15 cellular contexts compared by ENCODE assay signal in the genomic region with DNA sequence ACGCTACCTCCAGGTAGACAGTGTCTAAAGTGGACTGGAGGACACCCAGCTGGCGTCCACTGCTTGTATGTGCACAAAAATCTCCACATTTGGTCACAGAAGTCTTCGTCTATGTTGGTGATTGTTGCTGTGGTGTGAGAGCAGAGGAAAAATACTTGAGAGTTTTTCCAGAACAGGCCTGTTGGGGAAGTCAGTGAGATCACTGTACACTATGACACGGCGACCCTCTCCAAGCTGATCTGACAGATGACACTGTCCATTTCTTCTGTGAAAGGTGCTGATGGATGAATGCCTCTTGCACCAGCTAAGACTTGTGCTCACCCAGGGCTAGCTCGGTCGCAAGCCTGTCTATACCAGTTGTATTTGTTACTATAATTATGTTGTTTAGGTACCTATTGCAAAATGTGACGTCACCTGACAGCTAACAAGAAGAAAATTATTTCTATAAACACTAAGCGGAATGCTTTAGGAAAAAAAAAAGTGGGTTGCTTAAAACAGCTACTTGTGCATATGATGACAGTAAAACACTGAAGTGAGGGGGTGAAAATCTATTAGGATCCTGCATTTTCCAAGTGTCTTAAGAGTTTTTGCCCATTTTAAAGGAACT.
"Had no signal": no experiment of that assay in that cellular context is flagged by ENCODE, and none has a peak within 500 bp of the region (broad histone marks: within the 10 kb centered on the region; RNA-seq: fewer than 3 reads in every experiment).

No MANE protein-coding gene starts in this region.

- H3K36me3 ChIP-seq: adrenal gland, uterus had no signal

- H3K4me3 ChIP-seq: adrenal gland, testis, uterus had no signal

- H3K27me3 ChIP-seq: adrenal gland, testis, uterus had no signal

- H3K27ac Mint-ChIP-seq: activated CD4-positive, alpha-beta memory T cell treated with anti-CD3 and anti-CD28 coated beads, Interleukin-2, amount 10 ng/mL, durations not matched to agents 7 days and 5 days; stimulated activated naive CD8-positive, alpha-beta T cell treated with anti-CD3 and anti-CD28 coated beads, Interleukin-15, Interleukin-2, amounts not matched to agents 100 ng/mL and 50 ng/mL, for 24 hours; T-cell had no signal

- H3K9me3 ChIP-seq: adrenal gland, testis, uterus had no signal

- H3K36me3 Mint-ChIP-seq: T-cell had no signal

- H3K9me3 Mint-ChIP-seq: activated CD4-positive, alpha-beta memory T cell treated with anti-CD3 and anti-CD28 coated beads, Interleukin-2, amount 10 ng/mL, durations not matched to agents 7 days and 5 days; stimulated activated naive CD8-positive, alpha-beta T cell treated with anti-CD3 and anti-CD28 coated beads, Interleukin-15, Interleukin-2, amounts not matched to agents 100 ng/mL and 50 ng/mL, for 24 hours; T-cell had no signal

- H3K4me1 ChIP-seq: testis had no signal

- H3K27ac ChIP-seq: adrenal gland, testis, uterus, VCaP had no signal

- DNase-seq: activated CD4-positive, alpha-beta memory T cell treated with anti-CD3 and anti-CD28 coated beads, Interleukin-2, amount 10 ng/mL, durations not matched to agents 7 days and 5 days; activated naive CD4-positive, alpha-beta T cell treated with anti-CD3 and anti-CD28 coated beads, Interleukin-2, amount 50 U/mL, for 16 hours; central memory CD4-positive, alpha-beta T cell; dermis blood vessel endothelial cell; foreskin fibroblast; left colon; stimulated activated CD4-positive, alpha-beta T cell treated with anti-CD3 and anti-CD28 coated beads, Interleukin-15, amount 100 ng/mL, for 24 hours; stimulated activated CD4-positive, alpha-beta T cell treated with anti-CD3 and anti-CD28 coated beads, Interleukin-4, amount 100 ng/mL, for 24 hours; T-cell; T1000; testis; uterus had no signal

- H3K4me1 Mint-ChIP-seq: T-cell had no signal

- H3K4me3 Mint-ChIP-seq: activated CD4-positive, alpha-beta memory T cell treated with anti-CD3 and anti-CD28 coated beads, Interleukin-2, amount 10 ng/mL, durations not matched to agents 7 days and 5 days; stimulated activated naive CD8-positive, alpha-beta T cell treated with anti-CD3 and anti-CD28 coated beads, Interleukin-15, Interleukin-2, amounts not matched to agents 100 ng/mL and 50 ng/mL, for 24 hours; T-cell had no signal
